In the genomic region with DNA sequence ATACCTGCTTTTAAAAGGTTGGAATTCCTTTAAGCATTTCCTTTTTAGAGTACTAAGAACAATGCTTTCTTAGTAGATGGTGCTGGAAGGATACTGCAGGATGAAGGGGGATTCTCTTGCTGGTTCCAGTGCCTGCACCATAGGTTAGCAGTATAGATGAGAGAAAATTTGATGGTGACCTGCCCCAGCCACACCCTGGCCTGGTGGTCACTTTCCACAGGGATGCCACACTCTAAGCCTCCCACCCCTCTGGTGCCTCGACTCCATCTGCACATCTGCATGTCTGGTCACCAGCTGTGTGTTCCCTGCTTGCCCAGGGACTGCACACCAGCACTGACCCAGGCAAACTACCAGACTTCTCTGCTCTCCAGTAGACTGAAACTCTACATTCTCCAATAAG, we compare ENCODE assay signal across 28 cellular contexts. TPM values are rescaled to one million over a fixed set of nuclear protein-coding genes. Genes with fewer than 3 reads are reported as not detected.
DNase-seq lines count a peak whose midpoint lies in the region; ATAC-seq, FAIRE-seq and TF ChIP-seq lines count a peak whose summit lies in the region.
"Had no signal": no experiment of that assay in that cellular context is flagged by ENCODE, and none has a peak within 500 bp of the region (broad histone marks: within the 10 kb centered on the region; RNA-seq: fewer than 3 reads in every experiment).

No MANE protein-coding gene starts in this region.

- no peaks in the 10 kb centered on the region for H3K9me3 ChIP-seq in Caco-2
- no peaks in the 10 kb centered on the region for H3K9me3 ChIP-seq in mesodermal cell (ENCODE audit: control insufficient read depth, low read length)
- H3K9me3 ChIP-seq: heart left ventricle, ovary had no signal

- POLR2A ChIA-PET in activated CD4-positive, alpha-beta T cell treated with anti-CD3 and anti-CD28 coated beads for 36 hours (lab: Charles Lee): interaction anchor here (0.6 kb wide), 1 partner anchor 12 kb away, joined by 4 read pairs; no protein-coding TSS in a partner anchor
- POLR2A ChIA-PET in Caco-2 (lab: Charles Lee): interaction anchor here (0.6 to 1.2 kb wide), 4 partner anchors 24 to 946 kb away, joined by 3 read pairs; no protein-coding TSS in a partner anchor

- H3K27ac ChIP-seq in mesodermal cell (ENCODE audit: low read depth, low read length, severe bottlenecking): peak overlapping the region; percentile 6
- H3K27ac ChIP-seq: C4-2B, heart left ventricle, HL-60, ovary, VCaP had no signal

- no peak for ATAC-seq in activated CD4-positive, alpha-beta T cell treated with anti-CD3 and anti-CD28 coated beads for 36 hours
- ATAC-seq in central memory CD8-positive, alpha-beta T cell (replicated peaks; ENCODE audit: extremely low read depth, poor library complexity, severe bottlenecking): no peak
- ATAC-seq: heart left ventricle had no signal

- peaks cover 37% of the 10 kb centered on the region for H3K36me3 Mint-ChIP-seq in activated CD4-positive, alpha-beta T cell treated with anti-CD3 and anti-CD28 coated beads, Interleukin-2, amount 10 ng/mL, durations not matched to agents 24 days and 14 days (ENCODE audit: low read depth)
- peaks cover 39% of the 10 kb centered on the region for H3K36me3 Mint-ChIP-seq in activated CD4-positive, alpha-beta T cell treated with anti-CD3 and anti-CD28 coated beads for 36 hours (ENCODE audit: low read depth)
- H3K36me3 Mint-ChIP-seq in Caco-2 (ENCODE audit: insufficient read depth, unreplicated experiment): peaks cover 100% of the 10 kb centered on the region
- peaks cover 40% of the 10 kb centered on the region for H3K36me3 Mint-ChIP-seq in central memory CD8-positive, alpha-beta T cell (ENCODE audit: insufficient read depth)

- DNase-seq in activated CD4-positive, alpha-beta T cell treated with anti-CD3 and anti-CD28 coated beads, Interleukin-2, amount 10 ng/mL, durations not matched to agents 24 days and 14 days: peak; percentile 59
- no peak for DNase-seq in activated CD4-positive, alpha-beta T cell treated with anti-CD3 and anti-CD28 coated beads for 36 hours
- DNase-seq in Caco-2 (peak; percentile 74 to 83), A172 (ENCODE audit: low spot score) (no peak), H54 (ENCODE audit: insufficient read length, low spot score) (no peak), glomerular visceral epithelial cell (ENCODE audit: extremely low spot score) (no peak)
- DNase-seq in central memory CD8-positive, alpha-beta T cell (ENCODE audit: low spot score in 2 of 2): no peak
- DNase-seq: activated CD8-positive, alpha-beta T cell treated with anti-CD3 and anti-CD28 coated beads for 36 hours; activated T-cell treated with anti-CD3 and anti-CD28 coated beads, Interleukin-2, amount 50 U/mL, for 4 hours; GDM1; heart left ventricle; KBM-7; MV-4-11; NCI-H1694 treated with DMSO at 0.1 percent for 48 hours; NCI-H2227 treated with DMSO at 0.1 percent for 48 hours; NCI-H82; OCI-M1; ovary; right cardiac atrium; SHP77 had no signal

- no peak for TF ChIP-seq CTCF in Caco-2 (IDR thresholded peaks at IDR 0.05; ENCODE audit: insufficient read depth in 1 of 2, low read depth in 1 of 2, low read length in 1 of 2, severe bottlenecking in 1 of 2, unreplicated experiment in 1 of 2)

- H3K9me3 Mint-ChIP-seq in activated CD4-positive, alpha-beta T cell treated with anti-CD3 and anti-CD28 coated beads, Interleukin-2, amount 10 ng/mL, durations not matched to agents 24 days and 14 days: no peaks in the 10 kb centered on the region
- H3K9me3 Mint-ChIP-seq in activated CD4-positive, alpha-beta T cell treated with anti-CD3 and anti-CD28 coated beads for 36 hours (ENCODE audit: low read depth): no peaks in the 10 kb centered on the region
- no peaks in the 10 kb centered on the region for H3K9me3 Mint-ChIP-seq in Caco-2 (ENCODE audit: unreplicated experiment)
- H3K9me3 Mint-ChIP-seq in central memory CD8-positive, alpha-beta T cell: no peaks in the 10 kb centered on the region
- H3K9me3 Mint-ChIP-seq: activated CD8-positive, alpha-beta T cell treated with anti-CD3 and anti-CD28 coated beads for 36 hours; activated T-cell treated with anti-CD3 and anti-CD28 coated beads, Interleukin-2, amount 50 U/mL, for 4 hours had no signal

- 77% methylated on average over 1 of the region's 1 CpG; no CpG with 5 or more reads in 1 of the 2 experiments for WGBS in mesodermal cell (ENCODE audit: insufficient coverage in 2 of 2), 2 experiments

- no peak for TF ChIP-seq POLR2A in H54 (IDR thresholded peaks at IDR 0.05; ENCODE audit: low read depth, low read length)

- H3K4me1 ChIP-seq in Caco-2 (peaks cover 15% of the 10 kb centered on the region), mesodermal cell (ENCODE audit: control insufficient read depth, insufficient read depth, low read length, poor library complexity, severe bottlenecking) (no peaks in the 10 kb centered on the region)
- H3K4me1 ChIP-seq: heart left ventricle had no signal

- H3K27me3 ChIP-seq in Caco-2 (replicated peaks; ENCODE audit: control insufficient read depth, insufficient read depth, low read length): no peaks in the 10 kb centered on the region
- H3K27me3 ChIP-seq: heart left ventricle, ovary had no signal

- CTCF ChIA-PET in activated CD4-positive, alpha-beta T cell treated with anti-CD3 and anti-CD28 coated beads for 36 hours (lab: Charles Lee): interaction anchor here (0.6 to 4.0 kb wide), 3 partner anchors 16 to 699 kb away, joined by 3 to 14 read pairs (median 3); no protein-coding TSS in a partner anchor
- CTCF ChIA-PET in Caco-2 (lab: Charles Lee): interaction anchor here (1.2 to 2.0 kb wide), 3 partner anchors 16 to 210 kb away, joined by 3 to 7 read pairs (median 3); no protein-coding TSS in a partner anchor

- BruUV-seq in Caco-2 (replicated peaks; lab: Mats Ljungman, UMichigan): no TSS peak

- H3K4me1 Mint-ChIP-seq in activated CD4-positive, alpha-beta T cell treated with anti-CD3 and anti-CD28 coated beads, Interleukin-2, amount 10 ng/mL, durations not matched to agents 24 days and 14 days: peaks cover 17% of the 10 kb centered on the region
- peaks cover 30% of the 10 kb centered on the region for H3K4me1 Mint-ChIP-seq in activated CD4-positive, alpha-beta T cell treated with anti-CD3 and anti-CD28 coated beads for 36 hours
- peaks cover 72% of the 10 kb centered on the region for H3K4me1 Mint-ChIP-seq in Caco-2 (ENCODE audit: low read depth, unreplicated experiment)
- peaks cover 28% of the 10 kb centered on the region for H3K4me1 Mint-ChIP-seq in central memory CD8-positive, alpha-beta T cell

- no peak for FAIRE-seq in H54 (lab: Jason Lieb, UNC)
- FAIRE-seq: colon had no signal

- no peak overlapping the region for H3K4me3 ChIP-seq in Caco-2 (ENCODE audit: low read depth, low read length)
- H3K4me3 ChIP-seq in mesodermal cell (ENCODE audit: extremely low read depth, insufficient read depth, low read length, poor library complexity, severe bottlenecking): no peak overlapping the region
- H3K4me3 ChIP-seq: heart left ventricle, ovary had no signal

- no peak overlapping the region for H3K4me3 Mint-ChIP-seq in activated CD4-positive, alpha-beta T cell treated with anti-CD3 and anti-CD28 coated beads, Interleukin-2, amount 10 ng/mL, durations not matched to agents 24 days and 14 days
- no peak overlapping the region for H3K4me3 Mint-ChIP-seq in activated CD4-positive, alpha-beta T cell treated with anti-CD3 and anti-CD28 coated beads for 36 hours
- H3K4me3 Mint-ChIP-seq in Caco-2 (ENCODE audit: unreplicated experiment): peak overlapping the region; percentile 43
- peak overlapping the region; percentile 29 for H3K4me3 Mint-ChIP-seq in central memory CD8-positive, alpha-beta T cell
- H3K4me3 Mint-ChIP-seq: activated CD8-positive, alpha-beta T cell treated with anti-CD3 and anti-CD28 coated beads for 36 hours; activated T-cell treated with anti-CD3 and anti-CD28 coated beads, Interleukin-2, amount 50 U/mL, for 4 hours; brain had no signal

- intact Hi-C loops in activated CD4-positive, alpha-beta T cell treated with anti-CD3 and anti-CD28 coated beads, Interleukin-2, amount 10 ng/mL, durations not matched to agents 24 days and 14 days (cut with micrococcal nuclease): no loop called here
- intact Hi-C loops in activated CD4-positive, alpha-beta T cell treated with anti-CD3 and anti-CD28 coated beads for 36 hours (cut with DNase I, micrococcal nuclease): loop anchor here in 1 of 2 experiments (5.0 kb wide), 1 partner anchor 55 kb away; no protein-coding TSS in a partner anchor
- intact Hi-C loops in Caco-2 (cut with micrococcal nuclease; ENCODE audit: unreplicated experiment): loop anchor here (1.0 to 5.0 kb wide), 4 partner anchors 10 to 85 kb away; no protein-coding TSS in a partner anchor

- H3K36me3 ChIP-seq in Caco-2 (ENCODE audit: control insufficient read depth, insufficient read depth, low read length): peaks cover 4% of the 10 kb centered on the region
- peaks cover 37% of the 10 kb centered on the region for H3K36me3 ChIP-seq in mesodermal cell (ENCODE audit: control insufficient read depth, insufficient read depth, low read length)
- H3K36me3 ChIP-seq: ovary had no signal

- H3K27me3 Mint-ChIP-seq in activated CD4-positive, alpha-beta T cell treated with anti-CD3 and anti-CD28 coated beads, Interleukin-2, amount 10 ng/mL, durations not matched to agents 24 days and 14 days: no peaks in the 10 kb centered on the region
- H3K27me3 Mint-ChIP-seq in activated CD4-positive, alpha-beta T cell treated with anti-CD3 and anti-CD28 coated beads for 36 hours: no peaks in the 10 kb centered on the region
- peaks cover 3% of the 10 kb centered on the region for H3K27me3 Mint-ChIP-seq in Caco-2 (ENCODE audit: insufficient read depth, unreplicated experiment)
- H3K27me3 Mint-ChIP-seq in central memory CD8-positive, alpha-beta T cell: no peaks in the 10 kb centered on the region
- H3K27me3 Mint-ChIP-seq: activated CD8-positive, alpha-beta T cell treated with anti-CD3 and anti-CD28 coated beads for 36 hours had no signal

- peak overlapping the region; percentile 51 for H3K27ac Mint-ChIP-seq in activated CD4-positive, alpha-beta T cell treated with anti-CD3 and anti-CD28 coated beads, Interleukin-2, amount 10 ng/mL, durations not matched to agents 24 days and 14 days
- no peak overlapping the region for H3K27ac Mint-ChIP-seq in activated CD4-positive, alpha-beta T cell treated with anti-CD3 and anti-CD28 coated beads for 36 hours
- H3K27ac Mint-ChIP-seq in Caco-2 (ENCODE audit: unreplicated experiment): peak overlapping the region; percentile 73
- no peak overlapping the region for H3K27ac Mint-ChIP-seq in central memory CD8-positive, alpha-beta T cell (ENCODE audit: low read depth)
- H3K27ac Mint-ChIP-seq: activated CD8-positive, alpha-beta T cell treated with anti-CD3 and anti-CD28 coated beads for 36 hours; brain had no signal

RNA-seq across cellular contexts. Expression of gene SLC2A3, which starts 19.1 kb away (rescaled TPM):
- 362 and 366 TPM in 2 replicates for total RNA-seq in activated CD4-positive, alpha-beta T cell treated with anti-CD3 and anti-CD28 coated beads, Interleukin-2, amount 10 ng/mL, durations not matched to agents 24 days and 14 days
- 100 to 1,000 TPM; 396 to 511 TPM for total RNA-seq in activated CD4-positive, alpha-beta T cell treated with anti-CD3 and anti-CD28 coated beads for 36 hours
- 2,966 and 3,303 TPM in 2 replicates for total RNA-seq in Caco-2 (2022)
- 517 TPM for polyA plus RNA-seq in mesodermal cell (2013, experiment 1 of 2)
- polyA plus RNA-seq in mesodermal cell (2013, experiment 2 of 2): 441 TPM
- total RNA-seq in A172 (2014; rRNA removed; shearing (Covaris generic)): 16.3 and 17.0 TPM in 2 replicates

RNA-seq across cellular contexts. Expression of gene SLC2A14, which starts 44.2 kb away (rescaled TPM):
- total RNA-seq in activated CD4-positive, alpha-beta T cell treated with anti-CD3 and anti-CD28 coated beads, Interleukin-2, amount 10 ng/mL, durations not matched to agents 24 days and 14 days: 0.09 and 0.31 TPM in 2 replicates
- total RNA-seq in activated CD4-positive, alpha-beta T cell treated with anti-CD3 and anti-CD28 coated beads for 36 hours: under 1 TPM; 0.19 to 0.25 TPM
- total RNA-seq in Caco-2 (2022): 129 and 141 TPM in 2 replicates
- not detected for polyA plus RNA-seq in mesodermal cell (2013, experiment 1 of 2)
- 0.20 TPM for polyA plus RNA-seq in mesodermal cell (2013, experiment 2 of 2)
- total RNA-seq in A172 (2014; rRNA removed; shearing (Covaris generic)): 0.12 TPM in 1 of 2 replicates, not detected in the other
- total RNA-seq: T-helper 1 cell treated with Interleukin-12 subunit alpha and Interleukin-12 subunit beta and Interleukin-4 antibody, amounts not matched to agents 30 ng/mL and 1 ng/mL, for 36 hours had no signal
- polyA plus RNA-seq: heart left ventricle, liver, right cardiac atrium had no signal

Comparison
In these comparisons a context has a peak if more than half of its experiments do, and no peak if none do; other contexts are left out.
1. DNase-seq: peak in activated CD4-positive, alpha-beta T cell treated with anti-CD3 and anti-CD28 coated beads, Interleukin-2, amount 10 ng/mL, durations not matched to agents 24 days and 14 days (single experiment) and Caco-2 (2 of 2); none in activated CD4-positive, alpha-beta T cell treated with anti-CD3 and anti-CD28 coated beads for 36 hours (single experiment), central memory CD8-positive, alpha-beta T cell (0 of 2), A172 (single experiment), H54 (single experiment) and glomerular visceral epithelial cell (single experiment).
2. H3K27ac Mint-ChIP-seq: peak in activated CD4-positive, alpha-beta T cell treated with anti-CD3 and anti-CD28 coated beads, Interleukin-2, amount 10 ng/mL, durations not matched to agents 24 days and 14 days (single experiment) and Caco-2 (single experiment); none in activated CD4-positive, alpha-beta T cell treated with anti-CD3 and anti-CD28 coated beads for 36 hours (single experiment) and central memory CD8-positive, alpha-beta T cell (single experiment).
3. H3K4me3 Mint-ChIP-seq: peak in Caco-2 (single experiment) and central memory CD8-positive, alpha-beta T cell (single experiment); none in activated CD4-positive, alpha-beta T cell treated with anti-CD3 and anti-CD28 coated beads, Interleukin-2, amount 10 ng/mL, durations not matched to agents 24 days and 14 days (single experiment) and activated CD4-positive, alpha-beta T cell treated with anti-CD3 and anti-CD28 coated beads for 36 hours (single experiment).
4. RNA of gene SLC2A3, which starts 19.1 kb away (total RNA-seq): 2,966 to 3,303 TPM in Caco-2, 396 to 511 TPM in activated CD4-positive, alpha-beta T cell treated with anti-CD3 and anti-CD28 coated beads for 36 hours and 362 to 366 TPM in activated CD4-positive, alpha-beta T cell treated with anti-CD3 and anti-CD28 coated beads, Interleukin-2, amount 10 ng/mL, durations not matched to agents 24 days and 14 days; 16.3 to 17.0 TPM in A172; every median in the first group is over 10 times any median in the second.
5. RNA of gene SLC2A14, which starts 44.2 kb away (total RNA-seq): 129 to 141 TPM in Caco-2; 0.19 to 0.25 TPM in activated CD4-positive, alpha-beta T cell treated with anti-CD3 and anti-CD28 coated beads for 36 hours, 0.09 to 0.31 TPM in activated CD4-positive, alpha-beta T cell treated with anti-CD3 and anti-CD28 coated beads, Interleukin-2, amount 10 ng/mL, durations not matched to agents 24 days and 14 days and 0.12 TPM in A172; every median in the first group is over 10 times any median in the second.